3 cellular contexts compared by ENCODE assay signal in genomic region chr7:76464959-76465358, GRCh38. TPM values are rescaled to one million over a fixed set of nuclear protein-coding genes. Genes with fewer than 3 reads are reported as not detected.
"Had no signal": no experiment of that assay in that cellular context is flagged by ENCODE, and none has a peak within 500 bp of the region (broad histone marks: within the 10 kb centered on the region; RNA-seq: fewer than 3 reads in every experiment).

No MANE protein-coding gene starts in this region.

RNA-seq across cellular contexts. Expression of gene ZP3, which starts 40.2 kb away (rescaled TPM):
- total RNA-seq: cardiac septum had no signal

RNA-seq across cellular contexts. Expression of gene UPK3B, which starts 45.4 kb away (rescaled TPM):
- total RNA-seq: activated naive CD8-positive, alpha-beta T cell treated with anti-CD3 and anti-CD28 coated beads for 36 hours had no signal

RNA-seq across cellular contexts. Expression of gene SSC4D, which starts 55.5 kb away (rescaled TPM):
- total RNA-seq: T-helper 17 cell had no signal
